8 cellular contexts compared by ENCODE assay signal in genomic region chr9:129145841-129146292, GRCh38. TPM values are rescaled to one million over a fixed set of nuclear protein-coding genes. Genes with fewer than 3 reads are reported as not detected.
DNase-seq lines count a peak whose midpoint lies in the region; TF ChIP-seq lines count a peak whose summit lies in the region.

No MANE protein-coding gene starts in this region.

- no peak for TF ChIP-seq EP300 in stomach (IDR thresholded peaks at IDR 0.05)

- intact Hi-C loops in stomach (cut with DNase I; ENCODE audit: low total_unique reads), result no loop called here

- POLR2A ChIA-PET in HEK293 (lab: Yijun Ruan, JAX), result interaction anchor here (0.6 to 1.3 kb wide), 4 partner anchors 27 to 480 kb away, joined by 3 to 5 read pairs (median 4); partner anchors contain the start of gene NTMT1

- H3K27me3 ChIP-seq in stomach, result no peaks in the 10 kb centered on the region

- TF ChIP-seq CTCF in HEK293 (tag by site-specific recombination; IDR thresholded peaks at IDR 0.05) (no peak), stomach (IDR thresholded peaks at IDR 0.05) (no peak)

- 55 to 72% (median 66%) methylated on average over 6 to 7 of the region's 7 CpGs for WGBS in stomach, 5 donors

- H3K4me3 ChIP-seq in HEK293 (ENCODE audit: low read depth, low read length) (no peak overlapping the region), stomach (no peak overlapping the region)

- peaks cover 0 to 39% of the 10 kb centered on the region in 2 experiments; a peak in 2 of 3 replicates for H3K36me3 ChIP-seq in HEK293 (ENCODE audit: control insufficient read depth in 2 of 2, insufficient read depth in 1 of 2, low read length in 2 of 2)
- H3K36me3 ChIP-seq in stomach, result peaks cover 23 to 79% (median 49%) of the 10 kb centered on the region in 4 donors

- H3K27ac ChIP-seq in HEK293 (ENCODE audit: extremely low read depth, low read depth, low read length), result 0 out of 2 replicates have a peak overlapping the region, but pooled peaks have one; percentile 4
- peak overlapping the region; percentile 78 for H3K27ac ChIP-seq in caudate nucleus (ENCODE audit: low read depth, low read length)
- H3K27ac ChIP-seq in stomach, result peak overlapping the region; percentile 27 to 100 (median 98)

- H3K9me3 ChIP-seq in HEK293 (ENCODE audit: control insufficient read depth, insufficient read depth, low read depth, low read length) (no peaks in the 10 kb centered on the region), stomach (no peaks in the 10 kb centered on the region)

- CTCF ChIA-PET in HEK293 (lab: Yijun Ruan, JAX), result interaction anchor here (0.6 to 23.6 kb wide), 3 partner anchors 13 to 476 kb away, joined by 3 to 507 read pairs (median 104); partner anchors contain the start of genes C9orf50 and NTMT1

- H3K4me1 ChIP-seq in HEK293 (ENCODE audit: control insufficient read depth, insufficient read depth, low read length) (peaks cover 1% of the 10 kb centered on the region; the same call in 1 of the 2 replicates), stomach (peaks cover 58 to 78% (median 69%) of the 10 kb centered on the region in 4 donors)

- no peak for DNase-seq in caudate nucleus (lab: John Stamatoyannopoulos, UW)
- DNase-seq in kidney glomerular epithelial cell (lab: John Stamatoyannopoulos, UW), result peak; percentile 49
- no peak for DNase-seq in stomach
- no peak for DNase-seq in NCI-H1436 (lab: John Stamatoyannopoulos, UW)
- DNase-seq in GM19240 (ENCODE audit: insufficient read length, low spot score), result no peak
- no peak for DNase-seq in KG1 (lab: John Stamatoyannopoulos, UW)
- no peak for DNase-seq in DMS153 (lab: John Stamatoyannopoulos, UW)

- TF ChIP-seq POLR2A in stomach (IDR thresholded peaks at IDR 0.05), result no peak

TF ChIP-seq in HEK293, 187 proteins besides CTCF, POLR2A, EP300 and RAD21:
- TF ChIP-seq ZNF529 (tag by site-specific recombination; IDR thresholded peaks at IDR 0.05; ENCODE audit: insufficient replicate concordance), result no peak
- no peak for TF ChIP-seq ZIC2 (tag by site-specific recombination; IDR thresholded peaks at IDR 0.05)
- TF ChIP-seq GLIS1 (tag by site-specific recombination; IDR thresholded peaks at IDR 0.05), result peak; percentile 24; the same call in 1 of the 2 replicates
- TF ChIP-seq ZNF670 (tag by site-specific recombination; IDR thresholded peaks at IDR 0.05; ENCODE audit: low read depth), result no peak
- TF ChIP-seq PATZ1 (tag by site-specific recombination; IDR thresholded peaks at IDR 0.05), result peak; percentile 40; the same call in 1 of the 2 replicates
- no peak for TF ChIP-seq ZNF169 (tag by site-specific recombination; IDR thresholded peaks at IDR 0.05)
- no peak for TF ChIP-seq ZNF610 (tag by site-specific recombination; IDR thresholded peaks at IDR 0.05; ENCODE audit: borderline replicate concordance)
- TF ChIP-seq ZNF571 (tag by site-specific recombination; IDR thresholded peaks at IDR 0.05), result no peak
- TF ChIP-seq ZNF121 (tag by site-specific recombination; IDR thresholded peaks at IDR 0.05), result no peak
- TF ChIP-seq ZBTB44 (tag by site-specific recombination; IDR thresholded peaks at IDR 0.05), result no peak
- no peak for TF ChIP-seq REST (tag by site-specific recombination; IDR thresholded peaks at IDR 0.05)
- no peak for TF ChIP-seq ZNF292 (tag by site-specific recombination; IDR thresholded peaks at IDR 0.05; ENCODE audit: borderline replicate concordance, low read depth)
- no peak for TF ChIP-seq ZNF585B (tag by site-specific recombination; IDR thresholded peaks at IDR 0.05)
- no peak for TF ChIP-seq ZNF560 (tag by site-specific recombination; IDR thresholded peaks at IDR 0.05; ENCODE audit: borderline replicate concordance)
- no peak for TF ChIP-seq ZBTB11 (tag by site-specific recombination; conservative IDR thresholded peaks at IDR 0.05; ENCODE audit: low read depth)
- no peak for TF ChIP-seq SALL2 (tag by site-specific recombination; IDR thresholded peaks at IDR 0.05; ENCODE audit: borderline replicate concordance)
- TF ChIP-seq ZBTB8A (tag by site-specific recombination; IDR thresholded peaks at IDR 0.05), result no peak
- no peak for TF ChIP-seq ZFP41 (tag by site-specific recombination; IDR thresholded peaks at IDR 0.05; ENCODE audit: borderline replicate concordance)

RNA-seq across cellular contexts. Expression of gene IER5L, which starts 32.2 kb away (rescaled TPM):
- 10 to 100 TPM in 1 of 5 donors, 1 to 10 TPM in 4; 2.6 to 30.4 (median 4.5) TPM for total RNA-seq in stomach
- 10 to 100 TPM in 2 of 3 donors, 1 to 10 TPM in 1; 7.2 to 25.1 (median 17.0) TPM for polyA plus RNA-seq in stomach

RNA-seq across cellular contexts. Expression of gene PTPA, which starts 34.7 kb away (rescaled TPM):
- total RNA-seq in stomach, result 100 to 1,000 TPM in 1 of 5 donors, 10 to 100 TPM in 4; 12.3 to 118 (median 48.8) TPM
- polyA plus RNA-seq in stomach, result 100 to 1,000 TPM in 1 of 3 donors, 10 to 100 TPM in 2; 69.2 to 111 (median 77.9) TPM

RNA-seq across cellular contexts. Expression of gene CRAT, which starts 35.3 kb away (rescaled TPM):
- total RNA-seq in stomach, result 10 to 100 TPM; 13.0 to 92.2 (median 49.6) TPM
- polyA plus RNA-seq in stomach, result 10 to 100 TPM; 25.8 to 28.5 (median 28.1) TPM

Comparison
In these comparisons a context has a peak if more than half of its experiments do, and no peak if none do; other contexts are left out.
1. H3K27ac ChIP-seq: peak in every context shown above with its lines; median percentile 98 in stomach; 78 in caudate nucleus; 4 in HEK293.